21 cellular contexts compared by ENCODE assay signal in genomic region chr7:157895520-157896375, GRCh38.
A peak's percentile ranks its signal among the peaks of the same experiment; 100 is the strongest.
DNase-seq lines count a peak whose midpoint lies in the region; ATAC-seq and TF ChIP-seq lines count a peak whose summit lies in the region.
"Had no signal": no experiment of that assay in that cellular context is flagged by ENCODE, and none has a peak within 500 bp of the region (broad histone marks: within the 10 kb centered on the region; RNA-seq: fewer than 3 reads in every experiment).

No MANE protein-coding gene starts in this region.

- TF ChIP-seq POLR2A in sigmoid colon (IDR thresholded peaks at IDR 0.05), result no peak
- TF ChIP-seq POLR2A in esophagus squamous epithelium (IDR thresholded peaks at IDR 0.05), result no peak

- no peak overlapping the region for H3K4me3 ChIP-seq in RWPE2 (ENCODE audit: severe bottlenecking)
- H3K4me3 ChIP-seq in sigmoid colon, result no peak overlapping the region
- H3K4me3 ChIP-seq in esophagus squamous epithelium, result no peak overlapping the region
- H3K4me3 ChIP-seq: K562 had no signal

- H3K4me1 ChIP-seq in RWPE2 (ENCODE audit: insufficient read depth, poor library complexity, severe bottlenecking) (no peaks in the 10 kb centered on the region), sigmoid colon (no peaks in the 10 kb centered on the region), esophagus squamous epithelium (peaks cover 0 to 21% (median 0%) of the 10 kb centered on the region in 3 donors)

- 81 to 82% methylated on average over 19 of the region's 19 CpGs for WGBS in sigmoid colon, 2 donors
- 77 to 84% methylated on average over 16 to 18 of the region's 19 CpGs for WGBS in esophagus squamous epithelium, 2 donors

- no peaks in the 10 kb centered on the region for H3K4me1 Mint-ChIP-seq in chondrocyte (ENCODE audit: low read depth)

- H3K36me3 Mint-ChIP-seq in chondrocyte (ENCODE audit: low read depth), result no peaks in the 10 kb centered on the region
- H3K36me3 Mint-ChIP-seq: CD4-positive, alpha-beta memory T cell had no signal

- TF ChIP-seq EP300 in sigmoid colon (IDR thresholded peaks at IDR 0.05), result no peak

- no peak for TF ChIP-seq CTCF in RWPE2 (IDR thresholded peaks at IDR 0.05; ENCODE audit: poor library complexity, severe bottlenecking)
- no peak for TF ChIP-seq CTCF in chondrocyte (IDR thresholded peaks at IDR 0.05)
- TF ChIP-seq CTCF in sigmoid colon (IDR thresholded peaks at IDR 0.05), result no peak
- TF ChIP-seq CTCF in esophagus squamous epithelium (IDR thresholded peaks at IDR 0.05), result no peak

- DNase-seq in RWPE2 (ENCODE audit: low spot score) (peak; percentile 26), chondrocyte (ENCODE audit: low spot score) (peak; percentile 42), mesenteric fat pad (ENCODE audit: low spot score) (peak; percentile 73), sigmoid colon (peak; percentile 53), HPDE6-E6E7 (ENCODE audit: extremely low spot score) (no peak), esophagus squamous epithelium (lab: John Stamatoyannopoulos, UW) (no peak)
- no peak for DNase-seq in activated CD4-positive, alpha-beta T cell treated with anti-CD3 and anti-CD28 coated beads, Interleukin-2, amount 50 U/mL, for 4 hours
- DNase-seq: C1 segment of cervical spinal cord; CD4-positive, alpha-beta memory T cell; COR-L47; H7; Kasumi-1; NCI-H1105; NCI-H1436 treated with DMSO at 0.1 percent for 48 hours; NCI-H187 treated with DMSO at 0.1 percent for 48 hours; NCI-H2107; NCI-H524; NCI-H774 had no signal

- peaks cover 2% of the 10 kb centered on the region for H3K9me3 ChIP-seq in RWPE2 (ENCODE audit: severe bottlenecking)
- no peaks in the 10 kb centered on the region for H3K9me3 ChIP-seq in sigmoid colon
- H3K9me3 ChIP-seq in esophagus squamous epithelium, result no peaks in the 10 kb centered on the region

- intact Hi-C loops in sigmoid colon (cut with DNase I), result no loop called here
- intact Hi-C loops in esophagus squamous epithelium (cut with DNase I), result no loop called here

- peaks cover 5% of the 10 kb centered on the region for H3K9me3 Mint-ChIP-seq in chondrocyte (ENCODE audit: low read depth)

- no peak overlapping the region for H3K27ac ChIP-seq in RWPE2 (ENCODE audit: poor library complexity, severe bottlenecking)
- H3K27ac ChIP-seq in sigmoid colon, result no peak overlapping the region
- H3K27ac ChIP-seq in esophagus squamous epithelium, result no peak overlapping the region

- H3K27me3 Mint-ChIP-seq in chondrocyte (ENCODE audit: low read depth), result peaks cover 3% of the 10 kb centered on the region

- H3K4me3 Mint-ChIP-seq in chondrocyte (ENCODE audit: unreplicated experiment), result no peak overlapping the region
- H3K4me3 Mint-ChIP-seq: CD4-positive, alpha-beta memory T cell had no signal

- H3K27ac Mint-ChIP-seq in chondrocyte (ENCODE audit: unreplicated experiment), result no peak overlapping the region
- H3K27ac Mint-ChIP-seq: CD4-positive, alpha-beta memory T cell had no signal

- H3K27me3 ChIP-seq in RWPE2 (ENCODE audit: insufficient read depth, poor library complexity, severe bottlenecking) (no peaks in the 10 kb centered on the region), sigmoid colon (peaks cover 0 to 9% (median 0%) of the 10 kb centered on the region in 3 donors), esophagus squamous epithelium (peaks cover 0 to 4% (median 0%) of the 10 kb centered on the region in 4 donors)

- H3K36me3 ChIP-seq in RWPE2 (ENCODE audit: low read depth), result no peaks in the 10 kb centered on the region
- H3K36me3 ChIP-seq in sigmoid colon, result no peaks in the 10 kb centered on the region
- H3K36me3 ChIP-seq in esophagus squamous epithelium, result no peaks in the 10 kb centered on the region

- no peak for ATAC-seq in RWPE2 (ENCODE audit: low read depth)
- ATAC-seq: HepG2, K562, SK-N-SH treated with all-trans-retinoic acid at 6 μM for 48 hours had no signal

Comparison
In these comparisons a context has a peak if more than half of its experiments do, and no peak if none do; other contexts are left out.
1. DNase-seq: peak in RWPE2 (single experiment), chondrocyte (single experiment), mesenteric fat pad (single experiment) and sigmoid colon (single experiment); none in HPDE6-E6E7 (single experiment), esophagus squamous epithelium (single experiment) and activated CD4-positive, alpha-beta T cell treated with anti-CD3 and anti-CD28 coated beads, Interleukin-2, amount 50 U/mL, for 4 hours (0 of 2).